23 cellular contexts compared by ENCODE assay signal in genomic region chr15:47326506-47326905, GRCh38.
"Had no signal": no experiment of that assay in that cellular context is flagged by ENCODE, and none has a peak within 500 bp of the region (broad histone marks: within the 10 kb centered on the region; RNA-seq: fewer than 3 reads in every experiment).

No MANE protein-coding gene starts in this region.

- H3K9me3 Mint-ChIP-seq: activated CD8-positive, alpha-beta T cell treated with anti-CD3 and anti-CD28 coated beads for 36 hours; activated naive CD8-positive, alpha-beta T cell treated with anti-CD3 and anti-CD28 coated beads, Interleukin-2, amount 10 ng/mL, durations not matched to agents 7 days and 5 days had no signal

- H3K9ac ChIP-seq: KMS-11 had no signal

- H3K4me1 ChIP-seq: breast epithelium had no signal

- ATAC-seq: activated CD4-positive, alpha-beta T cell treated with anti-CD3 and anti-CD28 coated beads for 36 hours; activated CD8-positive, alpha-beta T cell treated with anti-CD3 and anti-CD28 coated beads for 36 hours; Right ventricle myocardium inferior; T-cell had no signal

- H3K4me1 Mint-ChIP-seq: activated CD4-positive, alpha-beta T cell treated with anti-CD3 and anti-CD28 coated beads for 36 hours; activated naive CD8-positive, alpha-beta T cell treated with anti-CD3 and anti-CD28 coated beads, Interleukin-2, amount 10 ng/mL, durations not matched to agents 7 days and 5 days; T-cell had no signal

- H3K27ac ChIP-seq: breast epithelium, KMS-11, SK-N-MC, VCaP had no signal

- DNase-seq: activated CD4-positive, alpha-beta T cell treated with anti-CD3 and anti-CD28 coated beads for 36 hours; activated CD4-positive, alpha-beta T cell treated with anti-CD3 and anti-CD28 coated beads, Interleukin-2, amount 50 U/mL, for 1 hour; activated CD8-positive, alpha-beta memory T cell treated with anti-CD3 and anti-CD28 coated beads, Interleukin-2, amount 50 U/mL, for 48 hours; activated CD8-positive, alpha-beta T cell treated with anti-CD3 and anti-CD28 coated beads for 36 hours; activated naive CD4-positive, alpha-beta T cell treated with anti-CD3 and anti-CD28 coated beads, Interleukin-2, amount 50 U/mL, for 16 hours; activated naive CD8-positive, alpha-beta T cell treated with anti-CD3 and anti-CD28 coated beads, Interleukin-2, amount 10 ng/mL, durations not matched to agents 7 days and 5 days; activated T-cell treated with anti-CD3 and anti-CD28 coated beads, Interleukin-2, amount 50 U/mL, for 1 hour; aorta; NCI-H1092; NCI-H1417; NCI-H2029 treated with DMSO at 0.1 percent for 48 hours; NCI-H345; NCI-H510A; NCI-H526 treated with DMSO at 0.1 percent for 48 hours; RPMI8226; T-cell; T-helper 2 cell; T1000 had no signal

- H3K27me3 Mint-ChIP-seq: activated CD4-positive, alpha-beta T cell treated with anti-CD3 and anti-CD28 coated beads for 36 hours; activated CD8-positive, alpha-beta T cell treated with anti-CD3 and anti-CD28 coated beads for 36 hours; activated naive CD8-positive, alpha-beta T cell treated with anti-CD3 and anti-CD28 coated beads, Interleukin-2, amount 10 ng/mL, durations not matched to agents 7 days and 5 days; T-cell had no signal

- H3K4me2 ChIP-seq: KMS-11 had no signal

- H3K4me3 Mint-ChIP-seq: activated CD4-positive, alpha-beta T cell treated with anti-CD3 and anti-CD28 coated beads for 36 hours; activated CD8-positive, alpha-beta T cell treated with anti-CD3 and anti-CD28 coated beads for 36 hours; activated naive CD8-positive, alpha-beta T cell treated with anti-CD3 and anti-CD28 coated beads, Interleukin-2, amount 10 ng/mL, durations not matched to agents 7 days and 5 days; T-cell had no signal

- H3K27me3 ChIP-seq: breast epithelium had no signal

- H3K4me3 ChIP-seq: breast epithelium, SK-N-MC had no signal

- H3K27ac Mint-ChIP-seq: activated CD4-positive, alpha-beta T cell treated with anti-CD3 and anti-CD28 coated beads for 36 hours; activated CD8-positive, alpha-beta T cell treated with anti-CD3 and anti-CD28 coated beads for 36 hours; activated naive CD8-positive, alpha-beta T cell treated with anti-CD3 and anti-CD28 coated beads, Interleukin-2, amount 10 ng/mL, durations not matched to agents 7 days and 5 days; T-cell had no signal

- H3K36me3 ChIP-seq: breast epithelium had no signal

- H3K9me3 ChIP-seq: breast epithelium had no signal
